ENCODE assay signal across 9 cellular contexts in the genomic region with DNA sequence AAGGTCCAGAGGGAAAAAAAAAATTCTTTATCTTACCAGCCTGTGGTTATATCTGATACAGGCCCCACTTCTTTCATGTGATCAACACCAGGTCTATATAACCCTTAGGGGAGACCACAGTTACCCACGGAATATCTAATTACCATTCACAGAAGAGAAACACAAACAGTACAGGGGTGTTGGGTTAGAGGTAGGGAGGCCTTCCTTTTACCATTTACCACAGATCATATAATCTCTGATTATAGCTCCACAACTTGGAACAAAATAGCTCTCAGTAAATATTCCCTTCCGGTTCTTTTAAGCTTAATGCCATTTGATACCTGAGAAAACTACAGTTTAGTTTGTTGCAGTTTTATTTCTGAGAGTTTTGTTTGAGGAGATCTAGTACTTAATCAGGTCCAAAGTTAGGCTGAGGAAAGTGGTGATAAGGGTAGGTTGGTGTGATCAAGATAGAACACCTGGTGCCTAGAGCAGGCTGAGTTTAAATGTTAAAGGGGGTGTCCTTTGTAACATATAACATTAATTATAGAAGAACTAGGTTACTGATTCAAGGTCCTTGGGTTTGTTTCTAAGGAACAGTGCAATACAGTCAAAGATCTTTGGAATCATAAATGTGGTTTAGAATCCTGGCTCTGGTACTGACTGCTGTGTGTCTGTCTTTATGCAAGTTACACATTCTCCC. TPM values are rescaled to one million over a fixed set of nuclear protein-coding genes. Genes with fewer than 3 reads are reported as not detected.
DNase-seq lines count a peak whose midpoint lies in the region; ATAC-seq and TF ChIP-seq lines count a peak whose summit lies in the region.
"Had no signal": no experiment of that assay in that cellular context is flagged by ENCODE, and none has a peak within 500 bp of the region (broad histone marks: within the 10 kb centered on the region; RNA-seq: fewer than 3 reads in every experiment).

No MANE protein-coding gene starts in this region.

- H3K79me2 ChIP-seq in trophoblast cell (ENCODE audit: control insufficient read depth, insufficient read depth, low read length, poor library complexity): no peaks in the 10 kb centered on the region

- peaks cover 48% of the 10 kb centered on the region for H3K4me1 Mint-ChIP-seq in activated CD8-positive, alpha-beta T cell treated with anti-CD3 and anti-CD28 coated beads, Interleukin-2, amount 10 ng/mL, durations not matched to agents 7 days and 5 days (ENCODE audit: low read depth)

- no peak overlapping the region for H2BK5ac ChIP-seq in trophoblast cell (ENCODE audit: low read depth, low read length, poor library complexity)

- no peaks in the 10 kb centered on the region for H3K79me1 ChIP-seq in trophoblast cell (ENCODE audit: low read length)

- WGBS in trophoblast cell (ENCODE audit: extremely low coverage, insufficient coverage, insufficient read length): no CpG with 5 or more reads among the region's 2 CpGs

- no peak overlapping the region for H4K91ac ChIP-seq in trophoblast cell (ENCODE audit: low read depth, low read length)

- peaks cover 12% of the 10 kb centered on the region for H3K36me3 Mint-ChIP-seq in activated CD8-positive, alpha-beta T cell treated with anti-CD3 and anti-CD28 coated beads, Interleukin-2, amount 10 ng/mL, durations not matched to agents 7 days and 5 days (ENCODE audit: low read depth)

- TF ChIP-seq CTCF in 22Rv1 (IDR thresholded peaks at IDR 0.05) (no peak), HEK293 (tag by site-specific recombination; IDR thresholded peaks at IDR 0.05) (no peak), lower lobe of right lung (IDR thresholded peaks at IDR 0.05) (no peak)

- H3K27me3 Mint-ChIP-seq in activated CD8-positive, alpha-beta T cell treated with anti-CD3 and anti-CD28 coated beads, Interleukin-2, amount 10 ng/mL, durations not matched to agents 7 days and 5 days (ENCODE audit: low read depth): no peaks in the 10 kb centered on the region

- H3K4me1 ChIP-seq in HEK293 (ENCODE audit: control insufficient read depth, insufficient read depth, low read length) (peaks cover 22% of the 10 kb centered on the region), lower lobe of right lung (peaks cover 29% of the 10 kb centered on the region), trophoblast cell (ENCODE audit: control insufficient read depth in 1 of 2, insufficient read depth in 2 of 2, low read length in 2 of 2) (no peaks in the 10 kb centered on the region)

- H2BK12ac ChIP-seq in trophoblast cell (ENCODE audit: low read length): no peak overlapping the region

- peak overlapping the region; percentile 90 for H3K27ac Mint-ChIP-seq in activated CD8-positive, alpha-beta T cell treated with anti-CD3 and anti-CD28 coated beads, Interleukin-2, amount 10 ng/mL, durations not matched to agents 7 days and 5 days

- POLR2A ChIA-PET in HEK293 (lab: Yijun Ruan, JAX): interaction anchor here (1.2 kb wide), 1 partner anchor 14 kb away, joined by 3 read pairs; the partner anchor contains the start of gene EPB41
- POLR2A ChIA-PET in activated CD8-positive, alpha-beta T cell treated with anti-CD3 and anti-CD28 coated beads, Interleukin-2, amount 10 ng/mL, durations not matched to agents 7 days and 5 days (lab: Charles Lee): interaction anchor here (3.5 kb wide), 1 partner anchor 13 kb away, joined by 27 read pairs; the partner anchor contains the start of gene EPB41

- H3K4me3 ChIP-seq in HEK293 (ENCODE audit: low read depth, low read length) (no peak overlapping the region), lower lobe of right lung (no peak overlapping the region), trophoblast cell (ENCODE audit: low read depth, low read length) (no peak overlapping the region)

- H3K4me3 Mint-ChIP-seq in activated CD8-positive, alpha-beta T cell treated with anti-CD3 and anti-CD28 coated beads, Interleukin-2, amount 10 ng/mL, durations not matched to agents 7 days and 5 days: peak overlapping the region; percentile 67

- no peaks in the 10 kb centered on the region for H3K36me3 ChIP-seq in HEK293 (ENCODE audit: control insufficient read depth in 2 of 2, insufficient read depth in 1 of 2, low read length in 2 of 2)
- no peaks in the 10 kb centered on the region for H3K36me3 ChIP-seq in lower lobe of right lung
- H3K36me3 ChIP-seq in trophoblast cell (ENCODE audit: control insufficient read depth in 1 of 2, insufficient read depth in 2 of 2, low read length in 2 of 2): no peaks in the 10 kb centered on the region

- intact Hi-C loops in lower lobe of right lung (cut with DNase I): no loop called here

- no peak overlapping the region for H2AFZ ChIP-seq in trophoblast cell (ENCODE audit: insufficient read depth, low read length, poor library complexity)

- H3K23ac ChIP-seq in trophoblast cell (ENCODE audit: low read length): no peak overlapping the region

- no peak overlapping the region for H3K4ac ChIP-seq in trophoblast cell (ENCODE audit: low read depth, low read length)

- no peak overlapping the region for H3K18ac ChIP-seq in trophoblast cell (ENCODE audit: low read length)

- H3K27ac ChIP-seq in 22Rv1 (peak overlapping the region; percentile 33; the same call in 1 of the 2 replicates), HEK293 (ENCODE audit: extremely low read depth, low read depth, low read length) (peak overlapping the region; percentile 65), lower lobe of right lung (peak overlapping the region; percentile 55), trophoblast cell (ENCODE audit: low read depth, low read length) (no peak overlapping the region)

- ATAC-seq in activated CD8-positive, alpha-beta T cell treated with anti-CD3 and anti-CD28 coated beads, Interleukin-2, amount 10 ng/mL, durations not matched to agents 7 days and 5 days: peak; percentile 60
- ATAC-seq in lower lobe of right lung: peak; percentile 39 to 49
- no peak for ATAC-seq in HG03460 (IDR thresholded peaks at IDR 0.05; ENCODE audit: unreplicated experiment)

- no peak overlapping the region for H3K4me2 ChIP-seq in trophoblast cell (ENCODE audit: low read length)

- CTCF ChIA-PET in HEK293 (lab: Yijun Ruan, JAX): interaction anchor here (0.6 to 0.9 kb wide), 4 partner anchors 13 to 404 kb away, joined by 3 to 4 read pairs (median 3); no protein-coding TSS in a partner anchor
- CTCF ChIA-PET in activated CD8-positive, alpha-beta T cell treated with anti-CD3 and anti-CD28 coated beads, Interleukin-2, amount 10 ng/mL, durations not matched to agents 7 days and 5 days (lab: Charles Lee): interaction anchor here (0.6 to 2.1 kb wide), 6 partner anchors 47 to 407 kb away, joined by 3 to 9 read pairs (median 4); no protein-coding TSS in a partner anchor

- no peak for DNase-seq in activated CD8-positive, alpha-beta T cell treated with anti-CD3 and anti-CD28 coated beads, Interleukin-2, amount 10 ng/mL, durations not matched to agents 7 days and 5 days
- DNase-seq in lower lobe of right lung (no peak), hippocampal formation (lab: John Stamatoyannopoulos, UW) (no peak), hypothalamus (lab: John Stamatoyannopoulos, UW) (no peak), trophoblast cell (no peak)
- DNase-seq: activated CD4-positive, alpha-beta T cell treated with anti-CD3 and anti-CD28 coated beads for 4 hours had no signal

- H3K27me3 ChIP-seq in lower lobe of right lung (ENCODE audit: low read depth): no peaks in the 10 kb centered on the region
- H3K27me3 ChIP-seq in trophoblast cell (ENCODE audit: insufficient read depth, low read length): no peaks in the 10 kb centered on the region

- no peaks in the 10 kb centered on the region for H3K9me3 Mint-ChIP-seq in activated CD8-positive, alpha-beta T cell treated with anti-CD3 and anti-CD28 coated beads, Interleukin-2, amount 10 ng/mL, durations not matched to agents 7 days and 5 days (ENCODE audit: insufficient read depth)

- no peak overlapping the region for H3K14ac ChIP-seq in trophoblast cell (ENCODE audit: low read length)

- H3K9ac ChIP-seq in trophoblast cell (ENCODE audit: low read length): no peak overlapping the region

- H4K8ac ChIP-seq in trophoblast cell (ENCODE audit: low read depth, low read length): no peak overlapping the region

- no peak overlapping the region for H2AK5ac ChIP-seq in trophoblast cell (ENCODE audit: low read length)

- H4K12ac ChIP-seq in trophoblast cell (ENCODE audit: low read depth, low read length): no peak overlapping the region

- no peak overlapping the region for H2BK120ac ChIP-seq in trophoblast cell (ENCODE audit: insufficient read depth, low read length, poor library complexity)

- H3K9me3 ChIP-seq in HEK293 (ENCODE audit: control insufficient read depth, insufficient read depth, low read depth, low read length): no peaks in the 10 kb centered on the region
- no peaks in the 10 kb centered on the region for H3K9me3 ChIP-seq in lower lobe of right lung
- H3K9me3 ChIP-seq in trophoblast cell (ENCODE audit: insufficient read depth, low read depth, low read length): no peaks in the 10 kb centered on the region

TF ChIP-seq in HEK293, 187 proteins besides CTCF, POLR2A, EP300 and RAD21 (continues in another document):
- TF ChIP-seq, protein P1, sequence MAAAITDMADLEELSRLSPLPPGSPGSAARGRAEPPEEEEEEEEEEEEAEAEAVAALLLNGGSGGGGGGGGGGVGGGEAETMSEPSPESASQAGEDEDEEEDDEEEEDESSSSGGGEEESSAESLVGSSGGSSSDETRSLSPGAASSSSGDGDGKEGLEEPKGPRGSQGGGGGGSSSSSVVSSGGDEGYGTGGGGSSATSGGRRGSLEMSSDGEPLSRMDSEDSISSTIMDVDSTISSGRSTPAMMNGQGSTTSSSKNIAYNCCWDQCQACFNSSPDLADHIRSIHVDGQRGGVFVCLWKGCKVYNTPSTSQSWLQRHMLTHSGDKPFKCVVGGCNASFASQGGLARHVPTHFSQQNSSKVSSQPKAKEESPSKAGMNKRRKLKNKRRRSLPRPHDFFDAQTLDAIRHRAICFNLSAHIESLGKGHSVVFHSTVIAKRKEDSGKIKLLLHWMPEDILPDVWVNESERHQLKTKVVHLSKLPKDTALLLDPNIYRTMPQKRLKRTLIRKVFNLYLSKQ (tag by site-specific recombination; IDR thresholded peaks at IDR 0.05; ENCODE audit: borderline replicate concordance): no peak
- TF ChIP-seq PBX3 (CRISPR knock-in tag; IDR thresholded peaks at IDR 0.05): no peak
- peak; percentile 45; the same call in 1 of the 2 replicates for TF ChIP-seq WT1 (tag by site-specific recombination; IDR thresholded peaks at IDR 0.05)
- no peak for TF ChIP-seq ZNF629 (tag by site-specific recombination; IDR thresholded peaks at IDR 0.05)

RNA-seq across cellular contexts. Expression of gene EPB41, which starts 14.1 kb away (rescaled TPM):
- total RNA-seq in activated CD8-positive, alpha-beta T cell treated with anti-CD3 and anti-CD28 coated beads, Interleukin-2, amount 10 ng/mL, durations not matched to agents 7 days and 5 days: 10 to 100 TPM; 94.5 to 95.4 TPM
- total RNA-seq in lower lobe of right lung: 58.6 TPM
- 28.3 and 29.8 TPM in 2 replicates for polyA plus RNA-seq in trophoblast cell (2013)
